Comparison of ENCODE assay signal across 9 cellular contexts in genomic region chr9:111938427-111938800, GRCh38. TPM values are rescaled to one million over a fixed set of nuclear protein-coding genes. Genes with fewer than 3 reads are reported as not detected.
A peak's percentile ranks its signal among the peaks of the same experiment; 100 is the strongest.
DNase-seq lines count a peak whose midpoint lies in the region; ATAC-seq and TF ChIP-seq lines count a peak whose summit lies in the region.
"Had no signal": no experiment of that assay in that cellular context is flagged by ENCODE, and none has a peak within 500 bp of the region (broad histone marks: within the 10 kb centered on the region; RNA-seq: fewer than 3 reads in every experiment).

No MANE protein-coding gene starts in this region.

- TF ChIP-seq POLR2A in heart left ventricle (IDR thresholded peaks at IDR 0.05), result no peak

- peak overlapping the region in 1 of 12 donors; percentile 12 for H3K4me3 ChIP-seq in heart left ventricle
- H3K4me3 ChIP-seq in Loucy (ENCODE audit: low read length, poor library complexity, severe bottlenecking), result no peak overlapping the region
- H3K4me3 ChIP-seq in esophagus (ENCODE audit: low read depth in 1 of 2, low read length in 2 of 2), result no peak overlapping the region
- H3K4me3 ChIP-seq in thymus (ENCODE audit: low read length), result no peak overlapping the region

- no peaks in the 10 kb centered on the region for H3K9me2 ChIP-seq in Loucy (replicated peaks; ENCODE audit: low read depth, low read length)

- no peaks in the 10 kb centered on the region for H3F3A ChIP-seq in Loucy (ENCODE audit: low read depth)

- DNase-seq in heart left ventricle (no peak), cardiac septum (ENCODE audit: low spot score) (no peak), NCI-H1930 (lab: John Stamatoyannopoulos, UW) (no peak)
- DNase-seq in stimulated activated CD4-positive, alpha-beta T cell treated with anti-CD3 and anti-CD28 coated beads, Interleukin-4, amount 100 ng/mL, for 24 hours, result no peak

- no peak overlapping the region for H2AFZ ChIP-seq in Loucy (ENCODE audit: low read length)

- H3K9ac ChIP-seq in Loucy (ENCODE audit: low read depth, low read length, poor library complexity, severe bottlenecking), result no peak overlapping the region

- H3K79me2 ChIP-seq in Loucy (ENCODE audit: insufficient read depth, low read length), result no peaks in the 10 kb centered on the region

- peak overlapping the region; percentile 47 for H3K4me2 ChIP-seq in Loucy (ENCODE audit: low read depth, low read length, poor library complexity, severe bottlenecking)

- H3K9me3 ChIP-seq in heart left ventricle, result no peaks in the 10 kb centered on the region
- no peaks in the 10 kb centered on the region for H3K9me3 ChIP-seq in Loucy (ENCODE audit: insufficient read depth, low read depth, low read length)
- no peaks in the 10 kb centered on the region for H3K9me3 ChIP-seq in esophagus (ENCODE audit: control insufficient read depth in 2 of 2, insufficient read depth in 1 of 2, low read depth in 1 of 2, low read length in 1 of 2)
- H3K9me3 ChIP-seq in thymus (ENCODE audit: control insufficient read depth), result no peaks in the 10 kb centered on the region

- peak overlapping the region in 1 of 12 donors; percentile 88 for H3K27ac ChIP-seq in heart left ventricle
- H3K27ac ChIP-seq in esophagus (ENCODE audit: low read depth in 2 of 2, low read length in 1 of 2), result peak overlapping the region; percentile 45 to 50
- peak overlapping the region; percentile 80 for H3K27ac ChIP-seq in thymus (ENCODE audit: low read depth)
- H3K27ac ChIP-seq: C4-2B had no signal

- H3K36me3 ChIP-seq in heart left ventricle (peaks cover 0 to 29% (median 17%) of the 10 kb centered on the region in 9 donors), Loucy (ENCODE audit: insufficient read depth, low read length) (peaks cover 21% of the 10 kb centered on the region; the same call in 1 of the 2 replicates), esophagus (ENCODE audit: control insufficient read depth in 2 of 2, insufficient read depth in 2 of 2, low read length in 1 of 2) (peaks cover 0 to 4% of the 10 kb centered on the region in 2 donors), thymus (ENCODE audit: control insufficient read depth, insufficient read depth) (no peaks in the 10 kb centered on the region)

- no peaks in the 10 kb centered on the region for H4K20me1 ChIP-seq in Loucy (ENCODE audit: insufficient read depth, low read length, poor library complexity, severe bottlenecking)

- ATAC-seq in heart left ventricle, result peak in 3 of 4 donors; percentile 28 to 48 (median 47)
- no peak for ATAC-seq in HG02571 (IDR thresholded peaks at IDR 0.05; ENCODE audit: unreplicated experiment)

- H3K4me1 ChIP-seq in heart left ventricle, result peaks cover 0 to 29% (median 7%) of the 10 kb centered on the region in 12 donors
- H3K4me1 ChIP-seq in Loucy (ENCODE audit: insufficient read depth, low read length, poor library complexity, severe bottlenecking), result peaks cover 13% of the 10 kb centered on the region
- peaks cover 3 to 4% of the 10 kb centered on the region in 2 donors for H3K4me1 ChIP-seq in esophagus (ENCODE audit: control insufficient read depth in 2 of 2, insufficient read depth in 2 of 2, low read length in 1 of 2)
- H3K4me1 ChIP-seq in thymus (ENCODE audit: control insufficient read depth, insufficient read depth, low read length), result peaks cover 6% of the 10 kb centered on the region

- WGBS in heart left ventricle, 4 donors, result 91 to 93% (median 93%) methylated on average over 4 of the region's 4 CpGs
- 79 to 81% methylated on average over 4 of the region's 4 CpGs for WGBS in esophagus, 2 donors
- 97% methylated on average over 4 of the region's 4 CpGs for WGBS in thymus

- TF ChIP-seq CTCF in heart left ventricle (IDR thresholded peaks at IDR 0.05) (no peak), Loucy (conservative IDR thresholded peaks at IDR 0.05; ENCODE audit: low read length) (no peak)

- intact Hi-C loops in heart left ventricle (cut with DNase I) (no loop called here), cardiac septum (cut with DNase I) (no loop called here)

- H3K27me3 ChIP-seq in heart left ventricle (no peaks in the 10 kb centered on the region), Loucy (ENCODE audit: insufficient read depth, low read length, poor library complexity, severe bottlenecking) (no peaks in the 10 kb centered on the region), esophagus (ENCODE audit: control insufficient read depth in 1 of 2, insufficient read depth in 2 of 2, low read length in 2 of 2) (no peaks in the 10 kb centered on the region), thymus (ENCODE audit: control insufficient read depth, insufficient read depth) (no peaks in the 10 kb centered on the region)

RNA-seq across cellular contexts. Expression of gene UGCG, which starts 41.8 kb away (rescaled TPM):
- total RNA-seq in heart left ventricle (10 to 100 TPM; 10.5 to 52.0 (median 17.5) TPM), cardiac septum (28.6 TPM)
- polyA plus RNA-seq in heart left ventricle (10 to 100 TPM in 1 of 2 donors, 1 to 10 TPM in 1; 10.0 to 21.3 TPM), esophagus (10 to 100 TPM; 26.7 to 37.7 TPM), thymus (37.1 TPM)
